ENCODE assay signal across 14 cellular contexts in the genomic region with DNA sequence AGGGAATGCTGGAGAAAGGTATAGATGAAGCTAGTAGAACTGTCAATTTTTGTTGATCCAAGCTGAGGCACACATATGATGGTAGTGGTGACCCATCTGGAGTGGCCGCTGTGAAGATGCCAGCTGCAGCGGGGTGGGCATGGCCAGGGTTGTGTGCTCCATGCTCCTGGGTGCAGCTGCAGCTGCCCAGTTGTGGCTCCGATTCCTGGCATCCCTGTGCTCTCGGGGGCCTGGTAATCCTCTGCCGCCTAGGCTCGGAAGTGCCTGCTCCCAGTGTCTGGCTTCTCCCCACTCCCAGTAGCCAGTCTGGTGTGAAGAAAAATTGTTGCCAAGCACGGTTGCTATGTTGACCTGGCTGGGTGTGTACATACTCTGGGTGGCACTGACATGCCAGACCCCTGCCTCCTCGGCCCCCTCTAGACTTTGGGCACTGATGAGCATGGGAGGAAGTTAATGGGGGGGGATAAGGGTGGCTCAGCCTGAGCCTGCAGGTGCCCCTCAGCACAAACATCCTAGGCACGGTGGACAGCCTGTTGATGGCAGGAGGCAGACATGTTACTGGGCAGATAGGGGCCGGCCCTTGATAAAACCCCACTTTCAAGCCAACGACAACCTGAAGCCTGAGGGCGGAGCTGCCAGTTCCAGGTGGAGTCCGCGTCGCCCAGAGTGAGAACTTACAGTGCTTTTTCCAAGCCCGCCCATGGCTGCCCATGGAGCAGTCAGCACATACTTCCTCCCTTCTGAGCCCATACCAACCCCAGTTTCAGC.
DNase-seq lines count a peak whose midpoint lies in the region; ATAC-seq and TF ChIP-seq lines count a peak whose summit lies in the region.
"Had no signal": no experiment of that assay in that cellular context is flagged by ENCODE, and none has a peak within 500 bp of the region (broad histone marks: within the 10 kb centered on the region; RNA-seq: fewer than 3 reads in every experiment).

No MANE protein-coding gene starts in this region.

- no peak overlapping the region for H3K18ac ChIP-seq in mesenchymal stem cell (ENCODE audit: low read depth in 1 of 2, low read length in 2 of 2)

- H3K4me1 ChIP-seq in Karpas-422 (ENCODE audit: low read length), result peaks cover 7% of the 10 kb centered on the region
- no peaks in the 10 kb centered on the region for H3K4me1 ChIP-seq in mesenchymal stem cell (ENCODE audit: control insufficient read depth, insufficient read depth, low read depth, low read length)
- H3K4me1 ChIP-seq in transverse colon, result no peaks in the 10 kb centered on the region
- H3K4me1 ChIP-seq: BLaER1 had no signal

- no peak overlapping the region for H3K9ac ChIP-seq in Karpas-422 (ENCODE audit: low read length)
- no peak overlapping the region for H3K9ac ChIP-seq in mesenchymal stem cell (ENCODE audit: low read length)
- H3K9ac ChIP-seq: BLaER1, GM23248 had no signal

- H2BK120ac ChIP-seq in mesenchymal stem cell (ENCODE audit: low read depth, low read length), result no peak overlapping the region

- ATAC-seq in sciatic nerve, result peak; percentile 30

- peak overlapping the region in 1 of 2 experiments; percentile 48 for H3K14ac ChIP-seq in mesenchymal stem cell (ENCODE audit: low read length in 2 of 2)

- H2AFZ ChIP-seq in Karpas-422 (ENCODE audit: low read length) (peak overlapping the region; percentile 47; the same call in 1 of the 2 replicates), mesenchymal stem cell (ENCODE audit: low read depth, low read length) (no peak overlapping the region)
- H2AFZ ChIP-seq: GM23248 had no signal

- H3K79me2 ChIP-seq in Karpas-422 (ENCODE audit: low read length), result no peaks in the 10 kb centered on the region

- H4K8ac ChIP-seq in mesenchymal stem cell (ENCODE audit: low read length), result peak overlapping the region; percentile 17

- no peaks in the 10 kb centered on the region for H3K27me3 ChIP-seq in Karpas-422 (ENCODE audit: low read length)
- no peaks in the 10 kb centered on the region for H3K27me3 ChIP-seq in mesenchymal stem cell (ENCODE audit: control insufficient read depth in 1 of 2, insufficient read depth in 1 of 2, low read length in 2 of 2)
- H3K27me3 ChIP-seq in transverse colon, result no peaks in the 10 kb centered on the region
- H3K27me3 ChIP-seq: BLaER1 had no signal

- no peaks in the 10 kb centered on the region for H4K20me1 ChIP-seq in Karpas-422 (ENCODE audit: insufficient read depth, low read depth, low read length)
- H4K20me1 ChIP-seq: BLaER1 had no signal

- no peak overlapping the region for H2BK5ac ChIP-seq in mesenchymal stem cell (ENCODE audit: low read depth, low read length, poor library complexity, severe bottlenecking)

- no peak overlapping the region for H2BK15ac ChIP-seq in mesenchymal stem cell (ENCODE audit: low read depth, poor library complexity, severe bottlenecking)

- in situ Hi-C loops in transverse colon (cut with MboI; ENCODE audit: low pct_ligation_motif_present in 1 of 4, low pct_unique_long_range_greater_than_20kb in 1 of 4, low sequenced_read_pairs in 3 of 4), result no loop called here

- intact Hi-C loops in sciatic nerve (cut with DNase I), result no loop called here
- intact Hi-C loops in transverse colon (cut with DNase I; ENCODE audit: low total_unique reads), result no loop called here

- no peak for TF ChIP-seq CTCF in transverse colon (IDR thresholded peaks at IDR 0.05)

- H3K27ac ChIP-seq in Karpas-422 (ENCODE audit: low read length), result no peak overlapping the region
- no peak overlapping the region for H3K27ac ChIP-seq in mesenchymal stem cell (ENCODE audit: low read length, poor library complexity, severe bottlenecking)
- H3K27ac ChIP-seq in transverse colon, result no peak overlapping the region
- H3K27ac ChIP-seq: BLaER1, GM23248 had no signal

- H3K79me1 ChIP-seq in mesenchymal stem cell (replicated peaks; ENCODE audit: low read length, poor library complexity, severe bottlenecking), result no peaks in the 10 kb centered on the region

- no peak overlapping the region for H3K4me2 ChIP-seq in Karpas-422 (ENCODE audit: low read depth, low read length, poor library complexity, severe bottlenecking)
- H3K4me2 ChIP-seq in mesenchymal stem cell (ENCODE audit: low read length, poor library complexity, severe bottlenecking), result no peak overlapping the region
- H3K4me2 ChIP-seq: BLaER1 had no signal

- no peak overlapping the region for H2AK5ac ChIP-seq in mesenchymal stem cell (ENCODE audit: low read length, severe bottlenecking)

- H3K4me3 ChIP-seq in Karpas-422 (ENCODE audit: low read length) (no peak overlapping the region), mesenchymal stem cell (ENCODE audit: insufficient read depth in 1 of 2, low read depth in 1 of 2, low read length in 2 of 2) (no peak overlapping the region), transverse colon (no peak overlapping the region)
- H3K4me3 ChIP-seq: BLaER1, GM23248, HAP-1 had no signal

- no peak overlapping the region for H3K4ac ChIP-seq in mesenchymal stem cell (ENCODE audit: low read depth in 1 of 2, low read length in 2 of 2)

- H3K36me3 ChIP-seq in Karpas-422 (ENCODE audit: insufficient read depth, low read length) (no peaks in the 10 kb centered on the region), mesenchymal stem cell (ENCODE audit: control insufficient read depth in 1 of 2, insufficient read depth in 2 of 2, low read depth in 1 of 2, low read length in 2 of 2) (no peaks in the 10 kb centered on the region), transverse colon (no peaks in the 10 kb centered on the region)
- H3K36me3 ChIP-seq: BLaER1, HAP-1 had no signal

- H3K9me3 ChIP-seq in Karpas-422 (ENCODE audit: low read length), result no peaks in the 10 kb centered on the region
- H3K9me3 ChIP-seq in mesenchymal stem cell (ENCODE audit: control insufficient read depth, low read length), result no peaks in the 10 kb centered on the region
- no peaks in the 10 kb centered on the region for H3K9me3 ChIP-seq in transverse colon
- H3K9me3 ChIP-seq: BLaER1, HAP-1 had no signal

- H3K9me2 ChIP-seq in Karpas-422 (replicated peaks; ENCODE audit: insufficient read depth, low read length), result no peaks in the 10 kb centered on the region

- no peak overlapping the region for H2BK12ac ChIP-seq in mesenchymal stem cell (ENCODE audit: low read length in 2 of 2)

- TF ChIP-seq EP300 in transverse colon (IDR thresholded peaks at IDR 0.05; ENCODE audit: low read depth), result no peak

- no peak overlapping the region for H3K23ac ChIP-seq in mesenchymal stem cell (ENCODE audit: low read length in 2 of 2)

- no peak for DNase-seq in Karpas-422
- DNase-seq in mesenchymal stem cell, result no peak
- no peak for DNase-seq in sciatic nerve (ENCODE audit: low spot score)
- DNase-seq in activated CD4-positive, alpha-beta T cell treated with anti-CD3 and anti-CD28 coated beads, Interleukin-2, amount 50 U/mL, for 4 hours, result no peak
- DNase-seq in T-helper 9 cell, result no peak
- no peak for DNase-seq in transverse colon
- DNase-seq in stimulated activated CD4-positive, alpha-beta T cell treated with anti-CD3 and anti-CD28 coated beads, Interleukin-15, amount 100 ng/mL, for 24 hours, result no peak
- DNase-seq: 8988T, DMS153, DMS79, GDM1, GM23248 had no signal

- no peak overlapping the region for H4K91ac ChIP-seq in mesenchymal stem cell (ENCODE audit: low read length)

- no peak for TF ChIP-seq POLR2A in transverse colon (IDR thresholded peaks at IDR 0.05)

- 97% methylated on average over 16 of the region's 16 CpGs for WGBS in mesenchymal stem cell
- 90% methylated on average over 16 of the region's 16 CpGs; no CpG with 5 or more reads in 1 of the 2 donors for WGBS in transverse colon (ENCODE audit: low coverage in 1 of 2), 2 donors
